Comparison of ENCODE assay signal across 8 cellular contexts in genomic region chr2:119694994-119695521, GRCh38. TPM values are rescaled to one million over a fixed set of nuclear protein-coding genes. Genes with fewer than 3 reads are reported as not detected.
A peak's percentile ranks its signal among the peaks of the same experiment; 100 is the strongest.
DNase-seq lines count a peak whose midpoint lies in the region; ATAC-seq and TF ChIP-seq lines count a peak whose summit lies in the region.

No MANE protein-coding gene starts in this region.

- peaks cover 6% of the 10 kb centered on the region for H3K4me1 ChIP-seq in IMR-90 (ENCODE audit: control insufficient read depth, insufficient read depth, low read length)

- no peak for TF ChIP-seq POLR2A in IMR-90 (IDR thresholded peaks at IDR 0.05; ENCODE audit: low read depth, low read length)

- DNase-seq in AG10803 (ENCODE audit: low read depth) (peak; percentile 83), IMR-90 (peak; percentile 54), T-helper 17 cell (no peak), kidney tubule cell (ENCODE audit: low spot score) (peak; percentile 63), KG1 (lab: John Stamatoyannopoulos, UW) (no peak), activated gamma-delta T cell treated with Interleukin-2 at 50 U/mL for 16 hours (no peak)

- H3K9me3 ChIP-seq in IMR-90 (ENCODE audit: control insufficient read depth, insufficient read depth, low read length) (no peaks in the 10 kb centered on the region), T-helper 17 cell (ENCODE audit: control insufficient read depth, low read length, poor library complexity, severe bottlenecking) (no peaks in the 10 kb centered on the region)

- no peak overlapping the region for H4K5ac ChIP-seq in IMR-90 (ENCODE audit: low read depth, low read length)

- no peak overlapping the region for H3K4ac ChIP-seq in IMR-90 (ENCODE audit: low read depth, low read length)

- intact Hi-C loops in IMR-90 (cut with micrococcal nuclease), result no loop called here

- no peak overlapping the region for H3K56ac ChIP-seq in IMR-90 (ENCODE audit: extremely low read depth, insufficient read depth, low read length)

- BruUV-seq in IMR-90 (replicated peaks; lab: Mats Ljungman, UMichigan), result no TSS peak

- H3K4me2 ChIP-seq in IMR-90 (ENCODE audit: low read depth, low read length), result peak overlapping the region; percentile 66

- peaks cover 25% of the 10 kb centered on the region for H3K27me3 ChIP-seq in IMR-90 (ENCODE audit: control insufficient read depth, insufficient read depth, low read length)

- H2AK5ac ChIP-seq in IMR-90 (ENCODE audit: low read depth, low read length), result no peak overlapping the region

- H3K9me1 ChIP-seq in IMR-90 (ENCODE audit: insufficient read depth, low read length), result peaks cover 7% of the 10 kb centered on the region; the same call in 1 of the 2 replicates

- H3K14ac ChIP-seq in IMR-90 (replicated peaks; ENCODE audit: low read depth, low read length), result no peak overlapping the region

- in situ Hi-C loops in IMR-90 (cut with MboI; ENCODE audit: low sequenced_read_pairs), result loop anchor here (5.0 kb wide), 1 partner anchor 487 kb away; no protein-coding TSS in a partner anchor

- H3K79me1 ChIP-seq in IMR-90 (ENCODE audit: low read depth in 1 of 2, low read length in 2 of 2), result no peaks in the 10 kb centered on the region

- peak overlapping the region; percentile 78 for H3K27ac Mint-ChIP-seq in T-helper 17 cell

- TF ChIP-seq CTCF in AG10803 (conservative IDR thresholded peaks at IDR 0.05; ENCODE audit: low read length) (no peak), IMR-90 (conservative IDR thresholded peaks at IDR 0.05; ENCODE audit: low read depth, low read length) (no peak)

- H3K9ac ChIP-seq in IMR-90 (ENCODE audit: low read depth, low read length), result no peak overlapping the region

- 0% methylated on average over 1 of the region's 9 CpGs; no CpG with 5 or more reads in 1 of the 2 experiments for WGBS in IMR-90 (ENCODE audit: extremely low coverage in 2 of 2, insufficient read length in 1 of 2), 2 experiments

- no peaks in the 10 kb centered on the region for H3K36me3 ChIP-seq in IMR-90 (ENCODE audit: control insufficient read depth, insufficient read depth, low read length)

- dilution Hi-C loops in IMR-90 (cut with HindIII; ENCODE audit: low sequenced_read_pairs, unreplicated experiment), result no loop called here

- no peak overlapping the region for H2BK15ac ChIP-seq in IMR-90 (ENCODE audit: low read depth, low read length)

- H4K8ac ChIP-seq in IMR-90 (ENCODE audit: low read depth in 2 of 2, low read length in 2 of 2), result no peak overlapping the region

- no peaks in the 10 kb centered on the region for H3K27me3 Mint-ChIP-seq in T-helper 17 cell

- POLR2A ChIA-PET in IMR-90 (lab: Charles Lee; ENCODE audit: unreplicated experiment), result interaction anchor here (0.6 kb wide), 1 partner anchor 19 kb away, joined by 3 read pairs; no protein-coding TSS in a partner anchor

- no peak overlapping the region for H4K91ac ChIP-seq in IMR-90 (ENCODE audit: insufficient read depth, low read depth, low read length)

- no peak overlapping the region for H3K27ac ChIP-seq in IMR-90 (ENCODE audit: insufficient read depth, low read length)

- H2BK5ac ChIP-seq in IMR-90 (ENCODE audit: low read depth, low read length, poor library complexity, severe bottlenecking), result no peak overlapping the region

- ATAC-seq in IMR-90 (ENCODE audit: low read depth), result peak; percentile 80
- ATAC-seq in T-helper 17 cell, result peak; percentile 67
- ATAC-seq in GM19035 (IDR thresholded peaks at IDR 0.05; ENCODE audit: unreplicated experiment), result no peak
- ATAC-seq in GM19328 (IDR thresholded peaks at IDR 0.05; ENCODE audit: unreplicated experiment), result no peak

- H3K23ac ChIP-seq in IMR-90 (ENCODE audit: low read depth, low read length), result no peak overlapping the region

- CTCF ChIA-PET in IMR-90 (lab: Yijun Ruan, JAX), result interaction anchor here (0.6 to 1.0 kb wide), 2 partner anchors 8 to 660 kb away, joined by 4 to 7 read pairs; no protein-coding TSS in a partner anchor

- TF ChIP-seq RAD21 in IMR-90 (IDR thresholded peaks at IDR 0.05; ENCODE audit: low read length), result no peak

- H2AFZ ChIP-seq in IMR-90 (replicated peaks; ENCODE audit: low read length, poor library complexity), result peak overlapping the region; percentile 39

- no peak overlapping the region for H2BK20ac ChIP-seq in IMR-90 (ENCODE audit: low read depth, low read length)

- no peak overlapping the region for H2AK9ac ChIP-seq in IMR-90 (replicated peaks; ENCODE audit: low read depth, low read length, poor library complexity)

- peaks cover 28% of the 10 kb centered on the region for H3K4me1 Mint-ChIP-seq in T-helper 17 cell

- peaks cover 9% of the 10 kb centered on the region for H3K36me3 Mint-ChIP-seq in T-helper 17 cell (ENCODE audit: low read depth)

- no peak overlapping the region for H2BK120ac ChIP-seq in IMR-90 (ENCODE audit: low read depth, low read length)

- H4K20me1 ChIP-seq in IMR-90 (ENCODE audit: insufficient read depth, low read length), result no peaks in the 10 kb centered on the region

- no peak overlapping the region for H3K18ac ChIP-seq in IMR-90 (ENCODE audit: low read depth, low read length)

- H3K4me3 ChIP-seq in AG10803 (ENCODE audit: low read length) (peak overlapping the region; percentile 33), IMR-90 (ENCODE audit: insufficient read depth, low read depth, low read length) (no peak overlapping the region)

- peak overlapping the region; percentile 67 for H3K4me3 Mint-ChIP-seq in T-helper 17 cell

TF ChIP-seq in IMR-90, 13 proteins besides CTCF, POLR2A, EP300 and RAD21:
- no peak for TF ChIP-seq RFX5 (IDR thresholded peaks at IDR 0.05; ENCODE audit: low read depth, low read length)
- TF ChIP-seq MAZ (IDR thresholded peaks at IDR 0.05; ENCODE audit: borderline replicate concordance, low read depth, low read length), result 0 out of 2 replicates have a peak, but pooled peaks have one; percentile 39
- no peak; the same call in 1 of the 2 replicates for TF ChIP-seq BHLHE40 (IDR thresholded peaks at IDR 0.05; ENCODE audit: low read depth, low read length)
- peak; percentile 97 for TF ChIP-seq CEBPB (IDR thresholded peaks at IDR 0.05; ENCODE audit: low read depth, low read length)
- TF ChIP-seq MXI1 (IDR thresholded peaks at IDR 0.05; ENCODE audit: borderline replicate concordance, low read depth, low read length), result no peak; the same call in 1 of the 2 replicates

RNA-seq across cellular contexts. Expression of gene TMEM177, which starts 16.1 kb away (rescaled TPM):
- 6.8 and 7.8 TPM in 2 replicates for total RNA-seq in IMR-90 (2012; rRNA removed)
- 8.2 and 8.7 TPM in 2 replicates for polyA plus RNA-seq in IMR-90 (2012; rRNA removed)
- polyA plus RNA-seq in IMR-90 (2012; cell fraction: cytosol; rRNA removed), result 7.2 and 12.6 TPM in 2 replicates
- polyA plus RNA-seq in IMR-90 (2012; cell fraction: nucleus; rRNA removed; ENCODE audit: low replicate concordance), result 4.4 and 6.8 TPM in 2 replicates
- total RNA-seq in T-helper 17 cell, result 1 to 10 TPM; 3.1 to 4.1 TPM

Comparison
In these comparisons a context has a peak if more than half of its experiments do, and no peak if none do; other contexts are left out.
1. DNase-seq: peak in AG10803 (single experiment), IMR-90 (single experiment) and kidney tubule cell (single experiment); none in T-helper 17 cell (0 of 3), KG1 (single experiment) and activated gamma-delta T cell treated with Interleukin-2 at 50 U/mL for 16 hours (single experiment).
2. ATAC-seq: peak in IMR-90 (single experiment) and T-helper 17 cell (single experiment); none in GM19035 (single experiment) and GM19328 (single experiment).